In genomic region chr11:10308208-10308954, GRCh38 we compare ENCODE assay signal across 8 cellular contexts. TPM values are rescaled to one million over a fixed set of nuclear protein-coding genes. Genes with fewer than 3 reads are reported as not detected.
DNase-seq lines count a peak whose midpoint lies in the region; ATAC-seq, FAIRE-seq and TF ChIP-seq lines count a peak whose summit lies in the region.

No MANE protein-coding gene starts in this region.

- no peak overlapping the region for H4K91ac ChIP-seq in H9 (ENCODE audit: insufficient read length, low read depth, low read length)

- peak overlapping the region; percentile 87 to 99 (median 94) for H3K27ac Mint-ChIP-seq in H9

- H3K27me3 ChIP-seq in H9 (ENCODE audit: insufficient read depth, low read length) (no peaks in the 10 kb centered on the region), skeletal muscle tissue (ENCODE audit: control insufficient read depth in 3 of 3, insufficient read depth in 3 of 3, low read length in 3 of 3) (peaks cover 0 to 7% (median 4%) of the 10 kb centered on the region in 3 donors)

- H3K23ac ChIP-seq in H9 (ENCODE audit: insufficient read length, low read depth, low read length), result no peak overlapping the region

- H3K9me3 ChIP-seq in H9 (ENCODE audit: control insufficient read depth, low read depth, low read length), result no peaks in the 10 kb centered on the region
- no peaks in the 10 kb centered on the region for H3K9me3 ChIP-seq in skeletal muscle tissue (ENCODE audit: control insufficient read depth in 3 of 3, low read length in 3 of 3)

- H3K4me3 ChIP-seq in fibroblast of villous mesenchyme (ENCODE audit: low read depth, low read length) (peak overlapping the region; percentile 92), skeletal muscle tissue (ENCODE audit: low read length in 3 of 3) (peak overlapping the region; percentile 96 to 99 (median 98))

- intact Hi-C loops in head of caudate nucleus (cut with DNase I), result loop anchor here (5.0 to 10.0 kb wide), 3 partner anchors 101 to 551 kb away; no protein-coding TSS in a partner anchor

- H3K23me2 ChIP-seq in H9 (ENCODE audit: insufficient read length, low read depth, low read length, poor library complexity, severe bottlenecking), result peaks cover 29% of the 10 kb centered on the region

- peaks cover 0 to 9% of the 10 kb centered on the region in 2 experiments; a peak in 4 of 5 replicates for H3K9me3 Mint-ChIP-seq in H9

- no peak overlapping the region for H3K18ac ChIP-seq in H9 (ENCODE audit: insufficient read length, low read depth, low read length)

- ATAC-seq in GM21737 (IDR thresholded peaks at IDR 0.05; ENCODE audit: unreplicated experiment), result no peak

- H4K5ac ChIP-seq in H9 (ENCODE audit: insufficient read length, low read depth, low read length), result no peak overlapping the region

- H2BK15ac ChIP-seq in H9 (ENCODE audit: low read depth, low read length), result no peak overlapping the region

- H2BK5ac ChIP-seq in H9 (ENCODE audit: insufficient read length, low read length), result no peak overlapping the region

- H2BK120ac ChIP-seq in H9 (ENCODE audit: low read depth, low read length, poor library complexity, severe bottlenecking), result no peak overlapping the region

- no peak overlapping the region for H3T11ph ChIP-seq in H9 (ENCODE audit: low read length)

- H2AFZ ChIP-seq in H9 (ENCODE audit: low read length), result no peak overlapping the region

- H3K4me1 ChIP-seq in H9 (ENCODE audit: insufficient read depth, low read length), result peaks cover 8% of the 10 kb centered on the region
- peaks cover 47 to 54% (median 53%) of the 10 kb centered on the region in 3 donors for H3K4me1 ChIP-seq in skeletal muscle tissue (ENCODE audit: control insufficient read depth in 3 of 3, insufficient read depth in 3 of 3, low read length in 3 of 3)

- H3K27ac ChIP-seq in H9 (ENCODE audit: insufficient read length, low read depth, low read length) (peak overlapping the region; percentile 4), VCaP (peak overlapping the region; percentile 96), skeletal muscle tissue (ENCODE audit: low read depth, low read length) (peak overlapping the region; percentile 84)

- no peak overlapping the region for H3K14ac ChIP-seq in H9 (ENCODE audit: insufficient read depth, low read length)

- no peak overlapping the region for H4K8ac ChIP-seq in H9 (replicated peaks; ENCODE audit: insufficient read length, low read depth, low read length)

- H3K9ac ChIP-seq in H9 (ENCODE audit: extremely low read depth, insufficient read length, low read length) (no peak overlapping the region), skeletal muscle tissue (ENCODE audit: low read depth in 1 of 3, low read length in 3 of 3) (peak overlapping the region; percentile 69 to 94 (median 74))

- no peaks in the 10 kb centered on the region for H3K79me1 ChIP-seq in H9 (ENCODE audit: insufficient read depth, low read depth, low read length, poor library complexity, severe bottlenecking)

- FAIRE-seq in HTR-8/SVneo (lab: Jason Lieb, UNC), result no peak

- peak overlapping the region; percentile 8 for H2BK12ac ChIP-seq in H9 (ENCODE audit: insufficient read length, low read depth, low read length)

- H3K4me2 ChIP-seq in H9 (ENCODE audit: insufficient read depth, insufficient read length, low read length), result peak overlapping the region; percentile 75

- peak overlapping the region; percentile 84 to 93 for H3K4me3 Mint-ChIP-seq in H9

- peaks cover 7% of the 10 kb centered on the region; the same call in 1 of the 2 replicates for H3K79me2 ChIP-seq in H9 (ENCODE audit: insufficient read depth, low read length)

- H2AK5ac ChIP-seq in H9 (ENCODE audit: insufficient read length, low read length), result peak overlapping the region; percentile 22

- H3K4me1 Mint-ChIP-seq in H9, result peaks cover 38 to 46% of the 10 kb centered on the region in 2 experiments

- peaks cover 15% of the 10 kb centered on the region for H3K27me3 Mint-ChIP-seq in H9 (ENCODE audit: low read depth)

- H2BK20ac ChIP-seq in H9 (ENCODE audit: low read depth, low read length, poor library complexity, severe bottlenecking), result no peak overlapping the region

- peaks cover 7 to 25% (median 24%) of the 10 kb centered on the region in 3 experiments; a peak in 6 of 7 replicates for H3K36me3 Mint-ChIP-seq in H9 (ENCODE audit: insufficient read depth in 1 of 3, low read depth in 3 of 3)

- TF ChIP-seq CTCF in H9 (conservative IDR thresholded peaks at IDR 0.05) (no peak), VCaP (conservative IDR thresholded peaks at IDR 0.05) (no peak), fibroblast of villous mesenchyme (IDR thresholded peaks at IDR 0.05; ENCODE audit: insufficient read depth, low read depth, low read length) (no peak)

- no peaks in the 10 kb centered on the region for H4K20me1 ChIP-seq in H9 (ENCODE audit: control insufficient read depth, insufficient read depth, insufficient read length)

- no peak overlapping the region for H3K56ac ChIP-seq in H9 (ENCODE audit: insufficient read length, low read depth, low read length)

- H3K36me3 ChIP-seq in skeletal muscle tissue (ENCODE audit: control insufficient read depth in 3 of 3, insufficient read depth in 3 of 3, low read length in 3 of 3), result peaks cover 0 to 5% (median 0%) of the 10 kb centered on the region in 3 donors

- no CpG with 5 or more reads among the region's 16 CpGs for WGBS in H9 (ENCODE audit: extremely low coverage, insufficient read length, low lambda C conversion rate)

- H3K4ac ChIP-seq in H9 (ENCODE audit: low read depth, low read length), result no peak overlapping the region

- no peak for DNase-seq in H9
- no peak for DNase-seq in fibroblast of villous mesenchyme (ENCODE audit: low read depth)
- DNase-seq in head of caudate nucleus, result no peak
- no peak for DNase-seq in HTR-8/SVneo (ENCODE audit: insufficient read length, low spot score)
- DNase-seq in stimulated activated CD4-positive, alpha-beta T cell treated with anti-CD3 and anti-CD28 coated beads, Interleukin-12 subunit alpha, Interleukin-12 subunit beta, amount 100 ng/mL, for 4 hours, result no peak

RNA-seq across cellular contexts. Expression of gene ADM, which starts 3.5 kb away (rescaled TPM):
- total RNA-seq in H9 (2021) (99.1 and 106 TPM in 2 replicates), fibroblast of villous mesenchyme (536 and 925 TPM in 2 replicates), skeletal muscle tissue (28.2 TPM)

RNA-seq across cellular contexts. Expression of gene SBF2, which starts 14.4 kb away (rescaled TPM):
- total RNA-seq in H9 (2021) (29.8 and 30.2 TPM in 2 replicates), fibroblast of villous mesenchyme (35.0 and 41.6 TPM in 2 replicates), skeletal muscle tissue (34.4 TPM)

Comparison
In these comparisons a context has a peak if more than half of its experiments do, and no peak if none do; other contexts are left out.
1. H3K27ac ChIP-seq: peak in every context shown above with its lines; median percentile 96 in VCaP; 84 in skeletal muscle tissue; 4 in H9.